ENCODE assay signal across 11 cellular contexts in genomic region chr10:92729886-92730285, GRCh38. TPM values are rescaled to one million over a fixed set of nuclear protein-coding genes. Genes with fewer than 3 reads are reported as not detected.
DNase-seq lines count a peak whose midpoint lies in the region; ATAC-seq and TF ChIP-seq lines count a peak whose summit lies in the region.
"Had no signal": no experiment of that assay in that cellular context is flagged by ENCODE, and none has a peak within 500 bp of the region (broad histone marks: within the 10 kb centered on the region; RNA-seq: fewer than 3 reads in every experiment).

No MANE protein-coding gene starts in this region.

- H4K20me1 ChIP-seq in MM.1S (ENCODE audit: insufficient read depth, low read length) (peaks cover 11% of the 10 kb centered on the region), PC-3 (ENCODE audit: low read length) (no peaks in the 10 kb centered on the region)

- no peaks in the 10 kb centered on the region for H3K9me3 ChIP-seq in MM.1S (replicated peaks; ENCODE audit: insufficient read depth, low read length)
- H3K9me3 ChIP-seq in PC-3 (ENCODE audit: low read length), result no peaks in the 10 kb centered on the region
- H3K9me3 ChIP-seq in upper lobe of left lung, result no peaks in the 10 kb centered on the region

- 0 out of 2 replicates have a peak, but pooled peaks cover 3% of the 10 kb centered on the region for H3F3A ChIP-seq in MM.1S (ENCODE audit: insufficient read depth, low read length)
- H3F3A ChIP-seq in PC-3 (ENCODE audit: low read length, unreplicated experiment), result no peaks in the 10 kb centered on the region

- H3K79me2 ChIP-seq in MM.1S (ENCODE audit: low read length), result no peaks in the 10 kb centered on the region
- no peaks in the 10 kb centered on the region for H3K79me2 ChIP-seq in PC-3 (ENCODE audit: low read length)

- H3K27ac Mint-ChIP-seq in activated CD8-positive, alpha-beta T cell treated with anti-CD3 and anti-CD28 coated beads for 36 hours, result no peak overlapping the region

- H3K27ac ChIP-seq in MM.1S (ENCODE audit: low read length), result no peak overlapping the region
- H3K27ac ChIP-seq in PC-3 (ENCODE audit: low read length), result no peak overlapping the region
- H3K27ac ChIP-seq in upper lobe of left lung, result no peak overlapping the region

- peak; percentile 88 for ATAC-seq in GM18502 (IDR thresholded peaks at IDR 0.05; ENCODE audit: poor library complexity, unreplicated experiment)
- ATAC-seq in GM21360 (IDR thresholded peaks at IDR 0.05; ENCODE audit: unreplicated experiment), result peak; percentile 80
- peak; percentile 91 for ATAC-seq in HG02973 (IDR thresholded peaks at IDR 0.05; ENCODE audit: unreplicated experiment)
- no peak for ATAC-seq in PC-3
- no peak for ATAC-seq in activated CD8-positive, alpha-beta T cell treated with anti-CD3 and anti-CD28 coated beads for 36 hours
- ATAC-seq in upper lobe of left lung (ENCODE audit: low FRiP score in 2 of 2), result no peak
- ATAC-seq: stimulated activated naive CD8-positive, alpha-beta T cell treated with anti-CD3 and anti-CD28 coated beads, Interleukin-15, Interleukin-2, amounts not matched to agents 100 U/mL and 50 U/mL, for 24 hours had no signal

- no peak overlapping the region for H3K4me3 ChIP-seq in MM.1S (ENCODE audit: low read length)
- H3K4me3 ChIP-seq in PC-3 (ENCODE audit: low read length), result no peak overlapping the region
- no peak overlapping the region for H3K4me3 ChIP-seq in upper lobe of left lung

- no peaks in the 10 kb centered on the region for H3K36me3 ChIP-seq in MM.1S (replicated peaks; ENCODE audit: insufficient read depth, low read length)
- H3K36me3 ChIP-seq in PC-3 (ENCODE audit: low read depth, low read length), result no peaks in the 10 kb centered on the region
- no peaks in the 10 kb centered on the region for H3K36me3 ChIP-seq in upper lobe of left lung

- peaks cover 5% of the 10 kb centered on the region for H3K27me3 Mint-ChIP-seq in activated CD8-positive, alpha-beta T cell treated with anti-CD3 and anti-CD28 coated beads for 36 hours

- no peak overlapping the region for H3K9ac ChIP-seq in MM.1S (ENCODE audit: low read length)
- no peak overlapping the region for H3K9ac ChIP-seq in PC-3 (ENCODE audit: low read length)

- no peak overlapping the region for H3K4me3 Mint-ChIP-seq in activated CD8-positive, alpha-beta T cell treated with anti-CD3 and anti-CD28 coated beads for 36 hours

- TF ChIP-seq POLR2A in upper lobe of left lung (IDR thresholded peaks at IDR 0.05), result no peak

- H3K4me2 ChIP-seq in MM.1S (ENCODE audit: low read depth, low read length) (peak overlapping the region; percentile 19; the same call in 1 of the 2 replicates), PC-3 (ENCODE audit: low read length) (no peak overlapping the region)

- POLR2A ChIA-PET in PC-3 (lab: Charles Lee; ENCODE audit: unreplicated experiment), result no interaction called here
- POLR2A ChIA-PET in activated CD8-positive, alpha-beta T cell treated with anti-CD3 and anti-CD28 coated beads for 36 hours (lab: Charles Lee), result no interaction called here

- no peak for TF ChIP-seq CTCF in MM.1S (IDR thresholded peaks at IDR 0.05; ENCODE audit: low read length)
- no peak for TF ChIP-seq CTCF in PC-3 (conservative IDR thresholded peaks at IDR 0.05; ENCODE audit: low read depth, low read length)
- no peak for TF ChIP-seq CTCF in activated CD8-positive, alpha-beta T cell treated with anti-CD3 and anti-CD28 coated beads for 36 hours (IDR thresholded peaks at IDR 0.05)
- no peak for TF ChIP-seq CTCF in upper lobe of left lung (IDR thresholded peaks at IDR 0.05)

- H3K9me3 Mint-ChIP-seq in activated CD8-positive, alpha-beta T cell treated with anti-CD3 and anti-CD28 coated beads for 36 hours, result no peaks in the 10 kb centered on the region

- H3K36me3 Mint-ChIP-seq in activated CD8-positive, alpha-beta T cell treated with anti-CD3 and anti-CD28 coated beads for 36 hours (ENCODE audit: low read depth), result no peaks in the 10 kb centered on the region

- 71 to 86% methylated on average over 2 of the region's 2 CpGs for WGBS in upper lobe of left lung, 2 donors

- H2AFZ ChIP-seq in MM.1S (ENCODE audit: low read length) (no peak overlapping the region), PC-3 (ENCODE audit: low read length) (no peak overlapping the region)

- TF ChIP-seq EP300 in upper lobe of left lung (IDR thresholded peaks at IDR 0.05), result no peak

- H3K4me1 Mint-ChIP-seq in activated CD8-positive, alpha-beta T cell treated with anti-CD3 and anti-CD28 coated beads for 36 hours (ENCODE audit: low read depth), result no peaks in the 10 kb centered on the region

- intact Hi-C loops in PC-3 (cut with micrococcal nuclease), result no loop called here
- intact Hi-C loops in activated CD8-positive, alpha-beta T cell treated with anti-CD3 and anti-CD28 coated beads for 36 hours (cut with micrococcal nuclease), result no loop called here

- CTCF ChIA-PET in PC-3 (lab: Charles Lee), result no interaction called here
- CTCF ChIA-PET in activated CD8-positive, alpha-beta T cell treated with anti-CD3 and anti-CD28 coated beads for 36 hours (lab: Charles Lee), result no interaction called here

- H3K27me3 ChIP-seq in MM.1S (replicated peaks; ENCODE audit: insufficient read depth, low read length) (peaks cover 89% of the 10 kb centered on the region), PC-3 (ENCODE audit: low read length) (no peaks in the 10 kb centered on the region), upper lobe of left lung (no peaks in the 10 kb centered on the region)

- no TSS peak for BruUV-seq in PC-3 (replicated peaks; lab: Mats Ljungman, UMichigan)

- peak; percentile 70 for DNase-seq in MM.1S
- DNase-seq in NCI-H1105 treated with DMSO at 0.1 percent for 48 hours (lab: John Stamatoyannopoulos, UW), result no peak
- DNase-seq in PC-3, result no peak
- DNase-seq in activated CD8-positive, alpha-beta T cell treated with anti-CD3 and anti-CD28 coated beads for 36 hours, result no peak
- no peak for DNase-seq in upper lobe of left lung
- DNase-seq: activated effector memory CD4-positive, alpha-beta T cell treated with Interleukin-2 at 50 U/mL for 16 hours; NCI-H1417 treated with DMSO at 0.1 percent for 48 hours; stimulated activated naive CD8-positive, alpha-beta T cell treated with anti-CD3 and anti-CD28 coated beads, Interleukin-15, Interleukin-2, amounts not matched to agents 100 U/mL and 50 U/mL, for 24 hours had no signal

- H3K9me2 ChIP-seq in MM.1S (replicated peaks; ENCODE audit: insufficient read depth, low read length) (no peaks in the 10 kb centered on the region), PC-3 (replicated peaks; ENCODE audit: low read length) (no peaks in the 10 kb centered on the region)

- H3K4me1 ChIP-seq in MM.1S (ENCODE audit: low read length) (peaks cover 5% of the 10 kb centered on the region), PC-3 (ENCODE audit: insufficient read depth, low read length) (no peaks in the 10 kb centered on the region), upper lobe of left lung (no peaks in the 10 kb centered on the region)

RNA-seq across cellular contexts. Expression of gene HHEX, which starts 40.1 kb away (rescaled TPM):
- total RNA-seq in PC-3 (2014; rRNA removed) (2.2 and 3.2 TPM in 2 replicates), upper lobe of left lung (10 to 100 TPM in 4 of 6 donors, 1 to 10 TPM in 2; 5.8 to 21.9 (median 15.8) TPM)
- total RNA-seq in activated CD8-positive, alpha-beta T cell treated with anti-CD3 and anti-CD28 coated beads for 36 hours, result under 1 TPM; 0.34 to 0.58 TPM

Comparison
In these comparisons a context has a peak if more than half of its experiments do, and no peak if none do; other contexts are left out.
1. ATAC-seq: peak in GM18502 (single experiment), GM21360 (single experiment) and HG02973 (single experiment); none in PC-3 (single experiment), activated CD8-positive, alpha-beta T cell treated with anti-CD3 and anti-CD28 coated beads for 36 hours (single experiment) and upper lobe of left lung (0 of 2).